ENCODE assay signal across 9 cellular contexts in the genomic region with DNA sequence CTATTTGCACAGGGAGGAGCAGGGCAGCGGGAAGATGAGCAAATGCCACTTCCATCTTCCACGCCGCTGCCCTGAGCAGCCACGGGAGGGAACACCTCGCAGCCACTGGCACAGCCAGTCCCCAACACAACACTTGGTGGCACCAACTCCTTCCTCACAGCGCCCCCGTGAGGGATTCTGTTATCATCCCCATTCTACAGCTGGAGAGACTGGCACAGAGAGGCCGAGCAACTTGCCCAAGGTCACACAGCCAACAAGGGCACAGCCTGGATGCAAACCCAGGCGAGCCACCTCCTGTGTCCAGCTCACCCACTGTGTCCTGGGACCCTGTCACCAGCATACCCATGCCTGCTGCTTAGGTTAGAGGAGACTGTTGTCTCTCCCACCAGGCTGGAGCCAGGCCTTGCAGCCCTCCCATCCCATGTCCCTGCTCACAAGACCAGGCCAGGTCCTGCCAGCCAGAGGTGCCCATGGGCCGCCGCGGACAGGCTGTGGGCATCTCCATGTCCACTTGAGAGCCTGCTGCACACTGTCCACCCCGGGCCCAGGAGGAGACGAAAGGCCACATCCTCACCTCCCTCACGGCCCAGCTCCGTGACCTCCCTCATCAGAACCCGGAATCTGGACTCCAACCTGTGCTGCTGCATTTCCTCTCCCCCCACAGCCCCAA. TPM values are rescaled to one million over a fixed set of nuclear protein-coding genes. Genes with fewer than 3 reads are reported as not detected.
DNase-seq lines count a peak whose midpoint lies in the region; ATAC-seq and TF ChIP-seq lines count a peak whose summit lies in the region.
"Had no signal": no experiment of that assay in that cellular context is flagged by ENCODE, and none has a peak within 500 bp of the region (broad histone marks: within the 10 kb centered on the region; RNA-seq: fewer than 3 reads in every experiment).

No MANE protein-coding gene starts in this region.

- H3K27ac Mint-ChIP-seq in WTC11, result peak overlapping the region; percentile 98

- no peaks in the 10 kb centered on the region for H3K36me3 ChIP-seq in left ventricle myocardium inferior
- no peaks in the 10 kb centered on the region for H3K36me3 ChIP-seq in upper lobe of right lung

- H3K27me3 ChIP-seq in left ventricle myocardium inferior (ENCODE audit: low read depth), result no peaks in the 10 kb centered on the region
- no peaks in the 10 kb centered on the region for H3K27me3 ChIP-seq in upper lobe of right lung

- peaks cover 80% of the 10 kb centered on the region for H3K4me1 Mint-ChIP-seq in WTC11

- POLR2A ChIA-PET in WTC11 (lab: Charles Lee), result no interaction called here

- ATAC-seq in left ventricle myocardium superior (no peak), WTC11 (no peak), upper lobe of right lung (no peak), HG03139 (IDR thresholded peaks at IDR 0.05; ENCODE audit: unreplicated experiment) (no peak)
- ATAC-seq: activated CD4-positive, CD25-positive, alpha-beta regulatory T cell treated with anti-CD3 and anti-CD28 coated beads, Interleukin-2, amount 50 U/mL, for 24 hours had no signal

- H3K9me3 ChIP-seq in left ventricle myocardium inferior (replicated peaks), result peaks cover 3% of the 10 kb centered on the region
- H3K9me3 ChIP-seq in upper lobe of right lung, result no peaks in the 10 kb centered on the region

- H3K4me3 Mint-ChIP-seq in WTC11, result no peak overlapping the region

- intact Hi-C loops in left ventricle myocardium inferior (cut with micrococcal nuclease) (no loop called here), left ventricle myocardium superior (cut with micrococcal nuclease) (no loop called here), upper lobe of right lung (cut with DNase I) (no loop called here)

- peaks cover 8% of the 10 kb centered on the region for H3K36me3 Mint-ChIP-seq in WTC11

- H3K27ac ChIP-seq in left ventricle myocardium inferior (replicated peaks) (peak overlapping the region; percentile 100), upper lobe of right lung (peak overlapping the region; percentile 30)

- CTCF ChIA-PET in WTC11 (lab: Charles Lee), result interaction anchor here (1.1 to 1.6 kb wide), 3 partner anchors 9 to 139 kb away, joined by 4 to 5 read pairs (median 4); no protein-coding TSS in a partner anchor

- H3K27me3 Mint-ChIP-seq in WTC11 (ENCODE audit: low read depth), result no peaks in the 10 kb centered on the region

- TF ChIP-seq CTCF in left ventricle myocardium inferior (IDR thresholded peaks at IDR 0.05; ENCODE audit: borderline replicate concordance) (no peak), WTC11 (IDR thresholded peaks at IDR 0.05) (no peak), upper lobe of right lung (IDR thresholded peaks at IDR 0.05) (no peak)

- no peaks in the 10 kb centered on the region for H3K9me3 Mint-ChIP-seq in WTC11

- DNase-seq in left ventricle myocardium inferior, result no peak
- no peak for DNase-seq in left ventricle myocardium superior
- peak; percentile 46 for DNase-seq in WTC11 (ENCODE audit: low spot score)
- peak; percentile 49 for DNase-seq in kidney tubule cell (ENCODE audit: low spot score)
- DNase-seq in upper lobe of right lung, result no peak
- DNase-seq in NCI-H2196 treated with DMSO at 0.1 percent for 48 hours (lab: John Stamatoyannopoulos, UW; ENCODE audit: unreplicated experiment), result no peak
- no peak for DNase-seq in glomerular visceral epithelial cell (ENCODE audit: extremely low spot score)

- no peak overlapping the region for H3K4me3 ChIP-seq in left ventricle myocardium inferior
- H3K4me3 ChIP-seq in upper lobe of right lung, result no peak overlapping the region

- peaks cover 100% of the 10 kb centered on the region for H3K4me1 ChIP-seq in left ventricle myocardium inferior
- H3K4me1 ChIP-seq in upper lobe of right lung, result peaks cover 67% of the 10 kb centered on the region

TF ChIP-seq in WTC11, 78 proteins besides CTCF, POLR2A, EP300 and RAD21:
- no peak for TF ChIP-seq ZNF232 (CRISPR knock-in tag; IDR thresholded peaks at IDR 0.05)
- TF ChIP-seq, protein P1, sequence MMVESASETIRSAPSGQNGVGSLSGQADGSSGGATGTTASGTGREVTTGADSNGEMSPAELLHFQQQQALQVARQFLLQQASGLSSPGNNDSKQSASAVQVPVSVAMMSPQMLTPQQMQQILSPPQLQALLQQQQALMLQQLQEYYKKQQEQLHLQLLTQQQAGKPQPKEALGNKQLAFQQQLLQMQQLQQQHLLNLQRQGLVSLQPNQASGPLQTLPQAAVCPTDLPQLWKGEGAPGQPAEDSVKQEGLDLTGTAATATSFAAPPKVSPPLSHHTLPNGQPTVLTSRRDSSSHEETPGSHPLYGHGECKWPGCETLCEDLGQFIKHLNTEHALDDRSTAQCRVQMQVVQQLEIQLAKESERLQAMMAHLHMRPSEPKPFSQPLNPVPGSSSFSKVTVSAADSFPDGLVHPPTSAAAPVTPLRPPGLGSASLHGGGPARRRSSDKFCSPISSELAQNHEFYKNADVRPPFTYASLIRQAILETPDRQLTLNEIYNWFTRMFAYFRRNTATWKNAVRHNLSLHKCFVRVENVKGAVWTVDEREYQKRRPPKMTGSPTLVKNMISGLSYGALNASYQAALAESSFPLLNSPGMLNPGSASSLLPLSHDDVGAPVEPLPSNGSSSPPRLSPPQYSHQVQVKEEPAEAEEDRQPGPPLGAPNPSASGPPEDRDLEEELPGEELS (CRISPR knock-in tag; IDR thresholded peaks at IDR 0.05), result no peak
- TF ChIP-seq ZBTB21 (CRISPR knock-in tag; IDR thresholded peaks at IDR 0.05; ENCODE audit: borderline replicate concordance), result 0 out of 2 replicates have a peak, but pooled peaks have one; percentile 9
- 0 out of 2 replicates have a peak, but pooled peaks have one; percentile 29 for TF ChIP-seq GTF2I (CRISPR knock-in tag; conservative IDR thresholded peaks at IDR 0.05)

RNA-seq across cellular contexts. Expression of gene NCOR2, which starts 57.0 kb away (rescaled TPM):
- total RNA-seq in left ventricle myocardium inferior, result 152 TPM
- 142 TPM for total RNA-seq in left ventricle myocardium superior
- 283 to 326 TPM (median 304 TPM) in 3 replicates for total RNA-seq in WTC11 (2021)
- 336 TPM for total RNA-seq in upper lobe of right lung

Comparison
In these comparisons a context has a peak if more than half of its experiments do, and no peak if none do; other contexts are left out.
1. DNase-seq: peak in WTC11 (single experiment) and kidney tubule cell (single experiment); none in left ventricle myocardium inferior (single experiment), left ventricle myocardium superior (single experiment), upper lobe of right lung (single experiment), NCI-H2196 treated with DMSO at 0.1 percent for 48 hours (single experiment) and glomerular visceral epithelial cell (single experiment).